Comparison of ENCODE assay signal across 2 cellular contexts in genomic region chr7:92987095-92987494, GRCh38.
TF ChIP-seq lines count a peak whose summit lies in the region.

No MANE protein-coding gene starts in this region.

TF ChIP-seq in SK-N-SH treated with all-trans-retinoic acid at 6 μM for 48 hours, 23 proteins besides CTCF, POLR2A, EP300 and RAD21:
- no peak for TF ChIP-seq TSHZ2 (CRISPR knock-in tag; IDR thresholded peaks at IDR 0.05)
- TF ChIP-seq CREB5 (CRISPR knock-in tag; IDR thresholded peaks at IDR 0.05; ENCODE audit: low read depth): no peak
- TF ChIP-seq ESRRG (CRISPR knock-in tag; IDR thresholded peaks at IDR 0.05): no peak
- TF ChIP-seq TCF4 (CRISPR knock-in tag; IDR thresholded peaks at IDR 0.05; ENCODE audit: borderline replicate concordance): no peak
- no peak for TF ChIP-seq ZFP30 (CRISPR knock-in tag; IDR thresholded peaks at IDR 0.05)
- no peak for TF ChIP-seq RARB (CRISPR knock-in tag; IDR thresholded peaks at IDR 0.05)
- no peak for TF ChIP-seq ZFP3 (CRISPR knock-in tag; IDR thresholded peaks at IDR 0.05)
- TF ChIP-seq OSR1 (CRISPR knock-in tag; IDR thresholded peaks at IDR 0.05): no peak
- TF ChIP-seq SNAI2 (CRISPR knock-in tag; IDR thresholded peaks at IDR 0.05): no peak
- TF ChIP-seq POU6F1 (CRISPR knock-in tag; IDR thresholded peaks at IDR 0.05; ENCODE audit: borderline replicate concordance, low read depth): no peak
- TF ChIP-seq BACH2 (CRISPR knock-in tag; IDR thresholded peaks at IDR 0.05; ENCODE audit: borderline replicate concordance): no peak
- no peak for TF ChIP-seq CSRNP3 (CRISPR knock-in tag; IDR thresholded peaks at IDR 0.05)
- no peak for TF ChIP-seq PPARA (CRISPR knock-in tag; IDR thresholded peaks at IDR 0.05; ENCODE audit: borderline replicate concordance)
- TF ChIP-seq CSDC2 (CRISPR knock-in tag; IDR thresholded peaks at IDR 0.05): no peak
- TF ChIP-seq PATZ1 (CRISPR knock-in tag; IDR thresholded peaks at IDR 0.05; ENCODE audit: borderline replicate concordance): no peak
- TF ChIP-seq ZNF70 (CRISPR knock-in tag; IDR thresholded peaks at IDR 0.05): no peak
- TF ChIP-seq ZNF8 (CRISPR knock-in tag; IDR thresholded peaks at IDR 0.05): no peak

TF ChIP-seq in SK-N-SH, 30 proteins besides CTCF, POLR2A, EP300 and RAD21 (continued from another document):
- no peak for TF ChIP-seq REST (IDR thresholded peaks at IDR 0.05; ENCODE audit: low read depth, low read length)
- no peak for TF ChIP-seq JUND (IDR thresholded peaks at IDR 0.05)
- no peak for TF ChIP-seq USF1 (IDR thresholded peaks at IDR 0.05; ENCODE audit: borderline replicate concordance, low read depth)
